Comparison of ENCODE assay signal across 8 cellular contexts in genomic region chr10:69630651-69631400, GRCh38. TPM values are rescaled to one million over a fixed set of nuclear protein-coding genes. Genes with fewer than 3 reads are reported as not detected.
DNase-seq lines count a peak whose midpoint lies in the region; ATAC-seq and TF ChIP-seq lines count a peak whose summit lies in the region.

No MANE protein-coding gene starts in this region.

- DNase-seq in HAP-1 (ENCODE audit: low spot score in 2 of 2), result no peak
- peak; percentile 17 for DNase-seq in activated CD8-positive, alpha-beta T cell treated with anti-CD3 and anti-CD28 coated beads, Interleukin-2, amount 10 ng/mL, durations not matched to agents 7 days and 5 days
- DNase-seq in gastrocnemius medialis, result no peak
- no peak for DNase-seq in OCI-M2 (lab: John Stamatoyannopoulos, UW; ENCODE audit: unreplicated experiment)
- no peak for DNase-seq in retina
- DNase-seq in NCI-H2107 treated with DMSO at 0.1 percent for 48 hours (lab: John Stamatoyannopoulos, UW; ENCODE audit: unreplicated experiment), result no peak

- H3K9me3 ChIP-seq in HAP-1, result no peaks in the 10 kb centered on the region
- no peaks in the 10 kb centered on the region for H3K9me3 ChIP-seq in gastrocnemius medialis

- POLR2A ChIA-PET in activated CD8-positive, alpha-beta T cell treated with anti-CD3 and anti-CD28 coated beads, Interleukin-2, amount 10 ng/mL, durations not matched to agents 7 days and 5 days (lab: Charles Lee), result no interaction called here

- H3K27ac Mint-ChIP-seq in activated CD8-positive, alpha-beta T cell treated with anti-CD3 and anti-CD28 coated beads, Interleukin-2, amount 10 ng/mL, durations not matched to agents 7 days and 5 days, result peak overlapping the region; percentile 9

- no peak for ATAC-seq in activated CD8-positive, alpha-beta T cell treated with anti-CD3 and anti-CD28 coated beads, Interleukin-2, amount 10 ng/mL, durations not matched to agents 7 days and 5 days
- ATAC-seq in gastrocnemius medialis, result no peak
- no peak for ATAC-seq in GM21381 (IDR thresholded peaks at IDR 0.05; ENCODE audit: unreplicated experiment)

- H3K4me3 ChIP-seq in HAP-1 (peak overlapping the region; percentile 44), iPS-11a (ENCODE audit: low read depth, low read length) (peak overlapping the region; percentile 65), gastrocnemius medialis (peak overlapping the region; percentile 33 to 63 (median 48))

- intact Hi-C loops in gastrocnemius medialis (cut with DNase I; ENCODE audit: low total_unique reads), result loop anchor here (5.0 to 10.0 kb wide), 2 partner anchors 209 to 284 kb away; no protein-coding TSS in a partner anchor

- H3K4me3 Mint-ChIP-seq in activated CD8-positive, alpha-beta T cell treated with anti-CD3 and anti-CD28 coated beads, Interleukin-2, amount 10 ng/mL, durations not matched to agents 7 days and 5 days, result peak overlapping the region; percentile 51

- TF ChIP-seq POLR2A in gastrocnemius medialis (IDR thresholded peaks at IDR 0.05), result no peak

- H3K4me1 ChIP-seq in HAP-1 (no peaks in the 10 kb centered on the region), gastrocnemius medialis (peaks cover 0 to 4% of the 10 kb centered on the region in 2 donors)

- no peak overlapping the region for H3K27ac ChIP-seq in gastrocnemius medialis

- peaks cover 2% of the 10 kb centered on the region for H3K27me3 Mint-ChIP-seq in activated CD8-positive, alpha-beta T cell treated with anti-CD3 and anti-CD28 coated beads, Interleukin-2, amount 10 ng/mL, durations not matched to agents 7 days and 5 days (ENCODE audit: low read depth)

- H3K36me3 Mint-ChIP-seq in activated CD8-positive, alpha-beta T cell treated with anti-CD3 and anti-CD28 coated beads, Interleukin-2, amount 10 ng/mL, durations not matched to agents 7 days and 5 days (ENCODE audit: low read depth), result no peaks in the 10 kb centered on the region

- no peak for TF ChIP-seq CTCF in gastrocnemius medialis (IDR thresholded peaks at IDR 0.05 in 4 of 5, conservative IDR thresholded peaks at IDR 0.05 in 1 of 5)

- CTCF ChIA-PET in activated CD8-positive, alpha-beta T cell treated with anti-CD3 and anti-CD28 coated beads, Interleukin-2, amount 10 ng/mL, durations not matched to agents 7 days and 5 days (lab: Charles Lee), result interaction anchor here (14.9 kb wide), 1 partner anchor 118 kb away, joined by 314 read pairs; no protein-coding TSS in a partner anchor

- H3K9me3 Mint-ChIP-seq in activated CD8-positive, alpha-beta T cell treated with anti-CD3 and anti-CD28 coated beads, Interleukin-2, amount 10 ng/mL, durations not matched to agents 7 days and 5 days (ENCODE audit: insufficient read depth), result peaks cover 10% of the 10 kb centered on the region

- in situ Hi-C loops in HAP-1 (cut with MboI; ENCODE audit: low sequenced_read_pairs) (loop anchor here (10.0 to 25.0 kb wide), 2 partner anchors 196 to 394 kb away; no protein-coding TSS in a partner anchor), gastrocnemius medialis (cut with MboI; ENCODE audit: low sequenced_read_pairs in 4 of 4) (loop anchor here (5.0 to 25.0 kb wide), 7 partner anchors 114 to 394 kb away; no protein-coding TSS in a partner anchor)

- H3K4me1 Mint-ChIP-seq in activated CD8-positive, alpha-beta T cell treated with anti-CD3 and anti-CD28 coated beads, Interleukin-2, amount 10 ng/mL, durations not matched to agents 7 days and 5 days (ENCODE audit: low read depth), result peaks cover 8% of the 10 kb centered on the region

- H3K36me3 ChIP-seq in HAP-1 (replicated peaks), result peaks cover 4% of the 10 kb centered on the region; the same call in 1 of the 2 replicates
- no peaks in the 10 kb centered on the region for H3K36me3 ChIP-seq in gastrocnemius medialis

- H3K27me3 ChIP-seq in HAP-1 (ENCODE audit: low read depth) (no peaks in the 10 kb centered on the region), gastrocnemius medialis (peaks cover 0 to 11% (median 3%) of the 10 kb centered on the region in 3 donors)

RNA-seq across cellular contexts. Expression of gene FAM241B, which starts 0.8 kb away (rescaled TPM):
- 1 to 10 TPM; 5.4 to 6.1 TPM for total RNA-seq in activated CD8-positive, alpha-beta T cell treated with anti-CD3 and anti-CD28 coated beads, Interleukin-2, amount 10 ng/mL, durations not matched to agents 7 days and 5 days
- total RNA-seq in gastrocnemius medialis, result 1 to 10 TPM in 3 of 4 donors, not detected in 1; 1.1 to 2.6 (median 2.5) TPM

RNA-seq across cellular contexts. Expression of gene NEUROG3, which starts 57.6 kb away (rescaled TPM):
- total RNA-seq in activated CD8-positive, alpha-beta T cell treated with anti-CD3 and anti-CD28 coated beads, Interleukin-2, amount 10 ng/mL, durations not matched to agents 7 days and 5 days, result not detected
- not detected for total RNA-seq in gastrocnemius medialis
